Comparison of ENCODE assay signal across 1 cellular context in genomic region chr6:160160450-160160849, GRCh38.
TF ChIP-seq lines count a peak whose summit lies in the region.

No MANE protein-coding gene starts in this region.

TF ChIP-seq in GM23338, 12 proteins besides CTCF, POLR2A, EP300 and RAD21 (continued from another document):
- TF ChIP-seq ZNF462 (CRISPR knock-in tag; IDR thresholded peaks at IDR 0.05) (no peak), JUNB (IDR thresholded peaks at IDR 0.05; ENCODE audit: unreplicated experiment) (no peak), EZH2phosphoT487 (IDR thresholded peaks at IDR 0.05; ENCODE audit: unreplicated experiment) (no peak), ZNF114 (CRISPR knock-in tag; IDR thresholded peaks at IDR 0.05) (no peak), CREB1 (CRISPR knock-in tag; IDR thresholded peaks at IDR 0.05; ENCODE audit: low read depth) (no peak), ETS1 (IDR thresholded peaks at IDR 0.05) (no peak), EZH2 (IDR thresholded peaks at IDR 0.05; ENCODE audit: low read depth, unreplicated experiment) (no peak), POLR2AphosphoS5 (IDR thresholded peaks at IDR 0.05; ENCODE audit: low read depth) (no peak), REST (IDR thresholded peaks at IDR 0.05; ENCODE audit: unreplicated experiment) (no peak)
